Comparison of ENCODE assay signal across 30 cellular contexts in the genomic region with DNA sequence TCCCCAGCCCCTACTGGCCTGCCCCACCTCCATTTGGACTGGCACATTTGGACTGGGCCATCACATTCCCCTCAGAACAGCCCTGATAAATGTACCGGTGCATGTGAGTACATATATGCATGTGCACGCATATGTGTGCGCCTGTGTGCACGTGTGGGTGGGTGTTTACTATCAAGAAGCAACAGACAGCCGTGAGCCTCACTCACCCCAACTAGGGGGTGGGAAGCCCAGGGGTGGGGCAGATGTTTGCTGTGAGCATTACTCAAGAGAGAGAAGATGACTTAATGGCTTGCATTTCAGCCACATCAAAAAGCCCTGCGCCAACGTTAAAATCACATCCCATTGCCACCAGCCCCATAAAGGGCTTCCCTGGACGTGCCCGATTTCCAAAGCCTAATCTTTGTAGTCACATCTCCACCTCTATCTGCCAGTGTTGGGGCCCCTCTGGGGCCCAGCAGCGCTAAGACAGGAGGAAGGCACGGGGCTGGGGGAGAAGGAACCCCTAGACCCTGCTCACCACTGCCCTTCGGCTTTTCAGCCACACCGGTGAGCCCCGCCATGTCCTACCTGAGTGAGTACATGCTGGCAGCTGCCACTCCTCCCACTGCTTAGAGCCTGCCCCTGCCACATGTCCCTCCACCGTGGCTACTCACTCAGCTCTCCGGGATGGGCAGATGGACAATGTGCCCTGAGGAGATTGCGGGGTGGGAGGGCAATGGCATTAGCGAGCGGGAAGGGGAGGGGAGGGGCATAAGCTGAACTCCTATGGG. TPM values are rescaled to one million over a fixed set of nuclear protein-coding genes. Genes with fewer than 3 reads are reported as not detected.
A peak's percentile ranks its signal among the peaks of the same experiment; 100 is the strongest.
DNase-seq lines count a peak whose midpoint lies in the region; ATAC-seq, FAIRE-seq and TF ChIP-seq lines count a peak whose summit lies in the region.
"Had no signal": no experiment of that assay in that cellular context is flagged by ENCODE, and none has a peak within 500 bp of the region (broad histone marks: within the 10 kb centered on the region; RNA-seq: fewer than 3 reads in every experiment).

No MANE protein-coding gene starts in this region.

- no peak for FAIRE-seq in astrocyte (lab: Jason Lieb, UNC)
- FAIRE-seq: A204.1, GM12878 had no signal

- H3K27ac Mint-ChIP-seq in astrocyte (ENCODE audit: unreplicated experiment), result peak overlapping the region; percentile 41
- H3K27ac Mint-ChIP-seq in glutamatergic neuron (ENCODE audit: unreplicated experiment), result no peak overlapping the region
- no peak overlapping the region for H3K27ac Mint-ChIP-seq in effector memory CD8-positive, alpha-beta T cell
- H3K27ac Mint-ChIP-seq: CD4-positive, alpha-beta memory T cell; IgD-negative memory B cell; T-cell had no signal

- H2AFZ ChIP-seq in astrocyte (ENCODE audit: low read depth, low read length), result no peak overlapping the region
- H2AFZ ChIP-seq: GM23248 had no signal

- H3K4me3 Mint-ChIP-seq in astrocyte (ENCODE audit: unreplicated experiment), result no peak overlapping the region
- no peak overlapping the region for H3K4me3 Mint-ChIP-seq in glutamatergic neuron (ENCODE audit: unreplicated experiment)
- H3K4me3 Mint-ChIP-seq in effector memory CD8-positive, alpha-beta T cell, result no peak overlapping the region
- H3K4me3 Mint-ChIP-seq: CD4-positive, alpha-beta memory T cell; IgD-negative memory B cell; T-cell had no signal

- H3K27me3 ChIP-seq in BLaER1 (no peaks in the 10 kb centered on the region), astrocyte (ENCODE audit: insufficient read depth, low read length) (no peaks in the 10 kb centered on the region)
- no peaks in the 10 kb centered on the region for H3K27me3 ChIP-seq in effector memory CD4-positive, alpha-beta T cell (replicated peaks; ENCODE audit: control insufficient read depth, insufficient read depth, low read length, poor library complexity, severe bottlenecking)
- H3K27me3 ChIP-seq: Peyer's patch had no signal

- H3K36me3 Mint-ChIP-seq in astrocyte (ENCODE audit: low read depth, unreplicated experiment), result peaks cover 1% of the 10 kb centered on the region
- H3K36me3 Mint-ChIP-seq in glutamatergic neuron (ENCODE audit: unreplicated experiment), result no peaks in the 10 kb centered on the region
- no peaks in the 10 kb centered on the region for H3K36me3 Mint-ChIP-seq in effector memory CD8-positive, alpha-beta T cell (ENCODE audit: insufficient read depth)
- H3K36me3 Mint-ChIP-seq: CD4-positive, alpha-beta memory T cell; IgD-negative memory B cell; T-cell had no signal

- H3K36me3 ChIP-seq in BLaER1 (peaks cover 20% of the 10 kb centered on the region; the same call in 1 of the 2 replicates), astrocyte (ENCODE audit: insufficient read depth, low read length) (no peaks in the 10 kb centered on the region)
- no peaks in the 10 kb centered on the region for H3K36me3 ChIP-seq in effector memory CD4-positive, alpha-beta T cell (ENCODE audit: control insufficient read depth, insufficient read depth, low read length)
- H3K36me3 ChIP-seq: Peyer's patch had no signal

- H3K4me1 ChIP-seq in BLaER1 (peaks cover 72% of the 10 kb centered on the region), astrocyte (ENCODE audit: insufficient read depth, low read length) (peaks cover 4% of the 10 kb centered on the region)
- no peaks in the 10 kb centered on the region for H3K4me1 ChIP-seq in effector memory CD4-positive, alpha-beta T cell (ENCODE audit: control insufficient read depth, insufficient read depth, low read length, poor library complexity, severe bottlenecking)
- H3K4me1 ChIP-seq: Peyer's patch had no signal

- H3K4me2 ChIP-seq in BLaER1 (peak overlapping the region; percentile 93), astrocyte (ENCODE audit: low read length) (no peak overlapping the region)

- peak; percentile 21 for DNase-seq in G401 (ENCODE audit: low spot score)
- DNase-seq in astrocyte (ENCODE audit: low read depth), result no peak
- peak; percentile 48 for DNase-seq in glutamatergic neuron
- DNase-seq in GOT3 (lab: John Stamatoyannopoulos, UW), result no peak
- no peak for DNase-seq in NCI-H1436 treated with DMSO at 0.1 percent for 48 hours (lab: John Stamatoyannopoulos, UW)
- DNase-seq in effector memory CD4-positive, alpha-beta T cell, result no peak
- no peak for DNase-seq in effector memory CD8-positive, alpha-beta T cell
- DNase-seq: C1 segment of cervical spinal cord; CD4-positive, alpha-beta memory T cell; COR-L47; DMS53; GDM1; GM23248; Karpas-422; NCI-H1092 treated with DMSO at 0.1 percent for 48 hours; NCI-H1436; NCI-H187 treated with DMSO at 0.1 percent for 48 hours; NCI-H2171 treated with DMSO at 0.1 percent for 48 hours; NCI-H526; Peyer's patch; SHP77 treated with DMSO at 0.1 percent for 48 hours; T-cell had no signal

- H4K20me1 ChIP-seq in BLaER1 (no peaks in the 10 kb centered on the region), astrocyte (ENCODE audit: insufficient read depth, low read length) (no peaks in the 10 kb centered on the region)

- H3K27ac ChIP-seq in BLaER1 (peak overlapping the region; percentile 98), astrocyte (ENCODE audit: low read depth, low read length) (no peak overlapping the region)
- H3K27ac ChIP-seq in effector memory CD4-positive, alpha-beta T cell (ENCODE audit: insufficient read depth, low read length, poor library complexity, severe bottlenecking), result no peak overlapping the region
- H3K27ac ChIP-seq: GM23248, HL-60, Peyer's patch, SK-N-MC had no signal

- in situ Hi-C loops in G401 (cut with HindIII; ENCODE audit: low sequenced_read_pairs), result no loop called here

- H3K9me3 Mint-ChIP-seq in astrocyte (ENCODE audit: unreplicated experiment) (peaks cover 4% of the 10 kb centered on the region), glutamatergic neuron (ENCODE audit: unreplicated experiment) (no peaks in the 10 kb centered on the region)
- H3K9me3 Mint-ChIP-seq in effector memory CD8-positive, alpha-beta T cell, result no peaks in the 10 kb centered on the region
- H3K9me3 Mint-ChIP-seq: IgD-negative memory B cell, T-cell had no signal

- H3K4me1 Mint-ChIP-seq in astrocyte (ENCODE audit: low read depth, unreplicated experiment), result peaks cover 8% of the 10 kb centered on the region
- peaks cover 1% of the 10 kb centered on the region for H3K4me1 Mint-ChIP-seq in glutamatergic neuron (ENCODE audit: low read depth, unreplicated experiment)
- H3K4me1 Mint-ChIP-seq in effector memory CD8-positive, alpha-beta T cell (ENCODE audit: low read depth in 2 of 2), result no peaks in the 10 kb centered on the region

- H3K9me3 ChIP-seq in BLaER1, result no peaks in the 10 kb centered on the region
- no peaks in the 10 kb centered on the region for H3K9me3 ChIP-seq in astrocyte (ENCODE audit: insufficient read depth, low read depth, low read length)
- H3K9me3 ChIP-seq in effector memory CD4-positive, alpha-beta T cell (ENCODE audit: control insufficient read depth, low read length), result no peaks in the 10 kb centered on the region
- H3K9me3 ChIP-seq: Peyer's patch had no signal

- H3K27me3 Mint-ChIP-seq in astrocyte (ENCODE audit: low read depth, unreplicated experiment) (peaks cover 22% of the 10 kb centered on the region), glutamatergic neuron (ENCODE audit: unreplicated experiment) (peaks cover 3% of the 10 kb centered on the region)
- peaks cover 0 to 22% of the 10 kb centered on the region in 2 donors for H3K27me3 Mint-ChIP-seq in effector memory CD8-positive, alpha-beta T cell
- H3K27me3 Mint-ChIP-seq: T-cell had no signal

- peak overlapping the region; percentile 64 for H3K9ac ChIP-seq in BLaER1
- no peak overlapping the region for H3K9ac ChIP-seq in astrocyte (ENCODE audit: low read length)
- H3K9ac ChIP-seq: GM23248 had no signal

- H3K4me3 ChIP-seq in BLaER1, result no peak overlapping the region
- no peak overlapping the region for H3K4me3 ChIP-seq in astrocyte (ENCODE audit: insufficient read depth, low read depth, low read length)
- H3K4me3 ChIP-seq in effector memory CD4-positive, alpha-beta T cell (ENCODE audit: insufficient read depth, low read depth, low read length, poor library complexity, severe bottlenecking), result no peak overlapping the region
- H3K4me3 ChIP-seq: GM12878, GM23248, Peyer's patch, SK-N-MC had no signal

- no peaks in the 10 kb centered on the region for H3K79me2 ChIP-seq in astrocyte (ENCODE audit: insufficient read depth, low read length)

- no peak for ATAC-seq in effector memory CD8-positive, alpha-beta T cell (replicated peaks)
- ATAC-seq: GM12878, HCT116, T-cell had no signal

- no peak for TF ChIP-seq CTCF in astrocyte (IDR thresholded peaks at IDR 0.05; ENCODE audit: insufficient read depth, low read depth, low read length)
- TF ChIP-seq CTCF in glutamatergic neuron (IDR thresholded peaks at IDR 0.05; ENCODE audit: partially characterized antibody, unreplicated experiment), result no peak

RNA-seq across cellular contexts. Expression of a gene that starts 10.9 kb away (rescaled TPM):
- not detected in 2 replicates for total RNA-seq in G401 (2014; rRNA removed; shearing (Covaris generic))
- total RNA-seq in astrocyte (0.16 and 0.36 TPM in 2 replicates), glutamatergic neuron (ENCODE audit: unreplicated experiment) (not detected)
- total RNA-seq: CD4-positive, alpha-beta memory T cell; GM23248; OCI-LY7 had no signal

RNA-seq across cellular contexts. Expression of a gene that starts 25.0 kb away (rescaled TPM):
- 0.18 and 0.68 TPM in 2 replicates for total RNA-seq in G401 (2014; rRNA removed; shearing (Covaris generic))
- total RNA-seq in astrocyte, result 2.8 and 5.3 TPM in 2 replicates
- 8.0 TPM for total RNA-seq in glutamatergic neuron (ENCODE audit: unreplicated experiment)

RNA-seq across cellular contexts. Expression of a gene that starts 28.1 kb away (rescaled TPM):
- total RNA-seq in G401 (2014; rRNA removed; shearing (Covaris generic)), result not detected in 2 replicates
- total RNA-seq in astrocyte (not detected in 2 replicates), glutamatergic neuron (ENCODE audit: unreplicated experiment) (not detected)
- total RNA-seq: CD4-positive, alpha-beta memory T cell; GM23248; OCI-LY7; Peyer's patch had no signal

RNA-seq across cellular contexts. Expression of a gene that starts 29.4 kb away (rescaled TPM):
- not detected in 2 replicates for total RNA-seq in G401 (2014; rRNA removed; shearing (Covaris generic))
- not detected in 2 replicates for total RNA-seq in astrocyte
- 3.5 TPM for total RNA-seq in glutamatergic neuron (ENCODE audit: unreplicated experiment)
- total RNA-seq: GM23248 had no signal

RNA-seq across cellular contexts. Expression of a gene that starts 34.7 kb away (rescaled TPM):
- 34.1 and 40.7 TPM in 2 replicates for total RNA-seq in G401 (2014; rRNA removed; shearing (Covaris generic))
- total RNA-seq in astrocyte (14.8 and 15.1 TPM in 2 replicates), glutamatergic neuron (ENCODE audit: unreplicated experiment) (28.5 TPM)

Comparison
In these comparisons a context has a peak if more than half of its experiments do, and no peak if none do; other contexts are left out.
1. DNase-seq: peak in G401 (single experiment) and glutamatergic neuron (single experiment); none in astrocyte (single experiment), GOT3 (single experiment), NCI-H1436 treated with DMSO at 0.1 percent for 48 hours (single experiment), effector memory CD4-positive, alpha-beta T cell (0 of 3) and effector memory CD8-positive, alpha-beta T cell (0 of 3).